Comparison of ENCODE assay signal across 20 cellular contexts in the genomic region with DNA sequence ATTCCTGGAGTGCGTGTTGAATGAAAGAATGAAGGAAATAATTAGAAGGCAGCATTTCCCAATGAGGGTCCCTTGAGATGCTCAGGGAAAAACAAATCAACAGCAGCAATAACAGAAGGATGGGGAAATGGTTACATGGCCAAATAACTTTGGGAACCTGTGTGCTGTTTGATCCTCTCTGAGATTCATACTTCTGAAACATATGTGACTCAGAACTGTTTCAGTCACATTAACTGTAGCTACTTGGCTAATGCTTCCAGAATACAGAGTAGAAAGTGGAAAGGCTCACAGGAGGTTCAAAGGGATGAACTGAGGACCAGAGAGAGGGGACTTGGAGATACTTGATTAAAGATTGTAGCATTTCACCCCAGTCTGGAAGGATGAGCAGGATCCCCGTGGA.
DNase-seq lines count a peak whose midpoint lies in the region; ATAC-seq and TF ChIP-seq lines count a peak whose summit lies in the region.
"Had no signal": no experiment of that assay in that cellular context is flagged by ENCODE, and none has a peak within 500 bp of the region (broad histone marks: within the 10 kb centered on the region; RNA-seq: fewer than 3 reads in every experiment).

No MANE protein-coding gene starts in this region.

- peak overlapping the region; percentile 53 for H3K27ac Mint-ChIP-seq in Calu3 (ENCODE audit: unreplicated experiment)
- H3K27ac Mint-ChIP-seq in brain: peak overlapping the region in 3 of 5 experiments; percentile 7 to 88 (median 15)
- no peak overlapping the region for H3K27ac Mint-ChIP-seq in activated CD4-positive, alpha-beta T cell treated with anti-CD3 and anti-CD28 coated beads, Interleukin-2, amount 10 ng/mL, durations not matched to agents 7 days and 5 days
- no peak overlapping the region for H3K27ac Mint-ChIP-seq in CD8-positive, alpha-beta T cell
- H3K27ac Mint-ChIP-seq in T-cell: no peak overlapping the region
- H3K27ac Mint-ChIP-seq: B cell had no signal

- BruUV-seq in Calu3 (replicated peaks; lab: Mats Ljungman, UMichigan): no TSS peak

- WGBS in spleen, 5 donors: 75 to 85% (median 81%) methylated on average over 2 of the region's 2 CpGs

- H3K4me3 ChIP-seq in left lung: no peak overlapping the region
- H3K4me3 ChIP-seq in spleen: no peak overlapping the region
- no peak overlapping the region for H3K4me3 ChIP-seq in CD8-positive, alpha-beta T cell (ENCODE audit: low read depth, low read length)
- H3K4me3 ChIP-seq: K562, SJSA1 had no signal

- H3K36me3 ChIP-seq in left lung (peaks cover 0 to 20% of the 10 kb centered on the region in 2 donors), spleen (peaks cover 0 to 46% (median 0%) of the 10 kb centered on the region in 6 donors)
- peaks cover 3% of the 10 kb centered on the region for H3K36me3 ChIP-seq in CD8-positive, alpha-beta T cell (ENCODE audit: insufficient read depth, low read length)
- H3K36me3 ChIP-seq: SJSA1 had no signal

- H3K27ac ChIP-seq in left lung (no peak overlapping the region), spleen (no peak overlapping the region)
- no peak overlapping the region for H3K27ac ChIP-seq in CD8-positive, alpha-beta T cell (ENCODE audit: low read depth, low read length)
- H3K27ac ChIP-seq: SJSA1 had no signal

- H3K9me3 ChIP-seq in left lung (no peaks in the 10 kb centered on the region), spleen (no peaks in the 10 kb centered on the region)
- no peaks in the 10 kb centered on the region for H3K9me3 ChIP-seq in CD8-positive, alpha-beta T cell (ENCODE audit: low read length)
- H3K9me3 ChIP-seq: SJSA1 had no signal

- H3K4me1 Mint-ChIP-seq in Calu3 (ENCODE audit: low read depth, unreplicated experiment) (peaks cover 8% of the 10 kb centered on the region), brain (peaks cover 44% of the 10 kb centered on the region), T-cell (peaks cover 12 to 18% (median 13%) of the 10 kb centered on the region in 3 donors)
- H3K4me1 Mint-ChIP-seq in activated CD4-positive, alpha-beta T cell treated with anti-CD3 and anti-CD28 coated beads, Interleukin-2, amount 10 ng/mL, durations not matched to agents 7 days and 5 days: peaks cover 6% of the 10 kb centered on the region
- H3K4me1 Mint-ChIP-seq in CD8-positive, alpha-beta T cell (ENCODE audit: low read depth): peaks cover 19% of the 10 kb centered on the region
- H3K4me1 Mint-ChIP-seq: B cell had no signal

- no peaks in the 10 kb centered on the region for H3K27me3 ChIP-seq in left lung
- H3K27me3 ChIP-seq in spleen (replicated peaks in 1 of 7): no peaks in the 10 kb centered on the region
- H3K27me3 ChIP-seq in CD8-positive, alpha-beta T cell (ENCODE audit: insufficient read depth, low read length): no peaks in the 10 kb centered on the region

- DNase-seq in Calu3 (no peak), left lung (no peak), spleen (no peak), T-cell (no peak)
- no peak for DNase-seq in activated CD4-positive, alpha-beta T cell treated with anti-CD3 and anti-CD28 coated beads, Interleukin-2, amount 10 ng/mL, durations not matched to agents 7 days and 5 days
- no peak for DNase-seq in CD8-positive, alpha-beta T cell
- DNase-seq: ACHN; CD4-positive, alpha-beta memory T cell; DMS79; NCI-H1092 treated with DMSO at 0.1 percent for 48 hours; NCI-H146; NCI-H2081; NCI-H2171 treated with DMSO at 0.1 percent for 48 hours; NCI-H446; NCI-H69 had no signal

- CTCF ChIA-PET in Calu3 (lab: Charles Lee): no interaction called here
- CTCF ChIA-PET in activated CD4-positive, alpha-beta T cell treated with anti-CD3 and anti-CD28 coated beads, Interleukin-2, amount 10 ng/mL, durations not matched to agents 7 days and 5 days (lab: Charles Lee): interaction anchor here (1.1 kb wide), 1 partner anchor 223 kb away, joined by 3 read pairs; no protein-coding TSS in a partner anchor
- CTCF ChIA-PET in CD8-positive, alpha-beta T cell (lab: Charles Lee): interaction anchor here (1.5 kb wide), 1 partner anchor 14 kb away, joined by 6 read pairs; no protein-coding TSS in a partner anchor
- CTCF ChIA-PET in T-cell (lab: Charles Lee): no interaction called here

- H3K4me1 ChIP-seq in left lung: no peaks in the 10 kb centered on the region
- H3K4me1 ChIP-seq in spleen: peaks cover 0 to 16% (median 0%) of the 10 kb centered on the region in 6 donors
- H3K4me1 ChIP-seq in CD8-positive, alpha-beta T cell (ENCODE audit: insufficient read depth, low read length): peaks cover 17% of the 10 kb centered on the region
- H3K4me1 ChIP-seq: SJSA1 had no signal

- POLR2A ChIA-PET in activated CD4-positive, alpha-beta T cell treated with anti-CD3 and anti-CD28 coated beads, Interleukin-2, amount 10 ng/mL, durations not matched to agents 7 days and 5 days (lab: Charles Lee): no interaction called here
- POLR2A ChIA-PET in CD8-positive, alpha-beta T cell (lab: Charles Lee): no interaction called here
- POLR2A ChIA-PET in T-cell (lab: Charles Lee): no interaction called here

- ATAC-seq in left lung: peak; percentile 36
- no peak for ATAC-seq in CD8-positive, alpha-beta T cell
- ATAC-seq in T-cell (replicated peaks in 1 of 4): no peak
- ATAC-seq: K562, Panc1 had no signal

- H3K9me3 Mint-ChIP-seq in Calu3 (ENCODE audit: low read depth, unreplicated experiment): no peaks in the 10 kb centered on the region
- H3K9me3 Mint-ChIP-seq in brain: no peaks in the 10 kb centered on the region
- H3K9me3 Mint-ChIP-seq in activated CD4-positive, alpha-beta T cell treated with anti-CD3 and anti-CD28 coated beads, Interleukin-2, amount 10 ng/mL, durations not matched to agents 7 days and 5 days: no peaks in the 10 kb centered on the region
- H3K9me3 Mint-ChIP-seq in CD8-positive, alpha-beta T cell: no peaks in the 10 kb centered on the region
- H3K9me3 Mint-ChIP-seq in T-cell: no peaks in the 10 kb centered on the region
- H3K9me3 Mint-ChIP-seq: CD4-positive, alpha-beta memory T cell had no signal

- no peaks in the 10 kb centered on the region for H3K27me3 Mint-ChIP-seq in Calu3 (ENCODE audit: unreplicated experiment)
- H3K27me3 Mint-ChIP-seq in brain: peaks cover under 1% of the 10 kb centered on the region
- no peaks in the 10 kb centered on the region for H3K27me3 Mint-ChIP-seq in activated CD4-positive, alpha-beta T cell treated with anti-CD3 and anti-CD28 coated beads, Interleukin-2, amount 10 ng/mL, durations not matched to agents 7 days and 5 days
- no peaks in the 10 kb centered on the region for H3K27me3 Mint-ChIP-seq in CD8-positive, alpha-beta T cell (ENCODE audit: low read depth)
- no peaks in the 10 kb centered on the region for H3K27me3 Mint-ChIP-seq in T-cell
- H3K27me3 Mint-ChIP-seq: B cell; CD4-positive, alpha-beta memory T cell had no signal

- TF ChIP-seq POLR2A in spleen (IDR thresholded peaks at IDR 0.05): no peak

- H3K4me3 Mint-ChIP-seq in Calu3 (ENCODE audit: low read depth, unreplicated experiment) (no peak overlapping the region), brain (peak overlapping the region in 1 of 5 experiments; percentile 34), T-cell (no peak overlapping the region)
- H3K4me3 Mint-ChIP-seq in activated CD4-positive, alpha-beta T cell treated with anti-CD3 and anti-CD28 coated beads, Interleukin-2, amount 10 ng/mL, durations not matched to agents 7 days and 5 days: no peak overlapping the region
- no peak overlapping the region for H3K4me3 Mint-ChIP-seq in CD8-positive, alpha-beta T cell
- H3K4me3 Mint-ChIP-seq: B cell; CD4-positive, alpha-beta memory T cell had no signal

- TF ChIP-seq CTCF in Calu3 (IDR thresholded peaks at IDR 0.05; ENCODE audit: unreplicated experiment): no peak
- no peak for TF ChIP-seq CTCF in brain (conservative IDR thresholded peaks at IDR 0.05)
- no peak for TF ChIP-seq CTCF in left lung (IDR thresholded peaks at IDR 0.05)
- TF ChIP-seq CTCF in spleen (IDR thresholded peaks at IDR 0.05 in 8 of 11, conservative IDR thresholded peaks at IDR 0.05 in 3 of 11): no peak
- TF ChIP-seq CTCF in CD8-positive, alpha-beta T cell (IDR thresholded peaks at IDR 0.05): no peak

- intact Hi-C loops in Calu3 (cut with micrococcal nuclease; ENCODE audit: unreplicated experiment) (no loop called here), left lung (cut with DNase I) (no loop called here), spleen (cut with DNase I; ENCODE audit: low total_unique reads) (no loop called here)
- intact Hi-C loops in CD8-positive, alpha-beta T cell (cut with DNase I, micrococcal nuclease): no loop called here

- no peaks in the 10 kb centered on the region for H3K36me3 Mint-ChIP-seq in Calu3 (ENCODE audit: insufficient read depth, unreplicated experiment)
- H3K36me3 Mint-ChIP-seq in brain: no peaks in the 10 kb centered on the region
- H3K36me3 Mint-ChIP-seq in activated CD4-positive, alpha-beta T cell treated with anti-CD3 and anti-CD28 coated beads, Interleukin-2, amount 10 ng/mL, durations not matched to agents 7 days and 5 days (ENCODE audit: low read depth): no peaks in the 10 kb centered on the region
- peaks cover 14% of the 10 kb centered on the region for H3K36me3 Mint-ChIP-seq in CD8-positive, alpha-beta T cell
- H3K36me3 Mint-ChIP-seq in T-cell: peaks cover 29% of the 10 kb centered on the region

Comparison
In these comparisons a context has a peak if more than half of its experiments do, and no peak if none do; other contexts are left out.
1. H3K27ac Mint-ChIP-seq: peak in Calu3 (single experiment) and brain (3 of 5); none in activated CD4-positive, alpha-beta T cell treated with anti-CD3 and anti-CD28 coated beads, Interleukin-2, amount 10 ng/mL, durations not matched to agents 7 days and 5 days (single experiment), CD8-positive, alpha-beta T cell (single experiment) and T-cell (0 of 2).
2. CTCF ChIA-PET loops: an anchor here in activated CD4-positive, alpha-beta T cell treated with anti-CD3 and anti-CD28 coated beads, Interleukin-2, amount 10 ng/mL, durations not matched to agents 7 days and 5 days (1.1 kb wide) and CD8-positive, alpha-beta T cell (1.5 kb wide); none called in Calu3 and T-cell.